In the genomic region with DNA sequence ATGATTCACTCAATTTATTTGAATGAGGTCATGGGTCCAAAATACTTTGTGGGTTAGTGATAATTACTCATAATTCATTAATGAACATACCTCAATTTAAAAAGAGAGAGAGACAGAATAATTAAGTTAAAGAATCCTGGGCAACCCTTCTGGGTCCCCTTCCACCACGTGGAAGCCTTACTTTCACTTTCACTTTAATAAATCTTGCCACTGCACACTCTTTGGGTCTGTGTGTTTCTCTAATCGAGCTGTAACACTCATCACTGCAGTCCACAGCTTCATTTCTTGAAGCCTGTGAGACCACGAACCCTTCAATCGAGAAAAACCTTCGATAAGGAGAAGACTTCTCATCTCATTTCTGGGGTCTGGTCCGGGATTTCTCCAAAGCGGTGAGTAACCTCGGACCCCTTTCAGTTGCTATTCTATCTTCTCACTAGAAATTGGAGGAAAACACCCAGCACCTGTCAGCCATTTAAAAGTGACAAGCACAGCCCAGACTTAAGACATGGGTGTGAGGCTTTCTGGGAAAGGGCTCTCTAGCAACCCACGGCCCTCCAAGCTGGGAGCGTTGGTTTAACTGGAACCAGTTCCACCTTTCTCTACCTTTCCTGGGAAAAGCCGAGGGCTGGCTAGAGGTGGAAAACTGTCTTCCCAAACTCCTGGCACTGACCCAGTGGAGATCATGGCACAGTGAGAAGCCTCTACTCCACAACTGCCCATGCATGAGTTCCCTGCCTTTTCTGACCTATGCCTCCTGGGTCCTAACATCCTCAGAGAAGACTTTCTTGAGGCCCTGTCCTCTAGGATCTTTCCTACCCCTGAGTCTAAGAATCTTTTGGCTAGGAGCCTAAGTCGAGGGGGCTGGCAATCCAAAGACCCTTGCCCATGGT, we compare ENCODE assay signal across 9 cellular contexts.
A peak's percentile ranks its signal among the peaks of the same experiment; 100 is the strongest.
DNase-seq lines count a peak whose midpoint lies in the region; ATAC-seq, FAIRE-seq and TF ChIP-seq lines count a peak whose summit lies in the region.
"Had no signal": no experiment of that assay in that cellular context is flagged by ENCODE, and none has a peak within 500 bp of the region (broad histone marks: within the 10 kb centered on the region; RNA-seq: fewer than 3 reads in every experiment).

No MANE protein-coding gene starts in this region.

- peak overlapping the region in 7 of 8 donors; percentile 19 to 68 (median 57) for H3K4me3 Mint-ChIP-seq in naive B cell

- no peaks in the 10 kb centered on the region for H3K9me1 ChIP-seq in K562 (ENCODE audit: control insufficient read depth, insufficient read depth, low read length)

- H3K9me3 Mint-ChIP-seq in naive B cell = peaks cover 0 to 11% (median 5%) of the 10 kb centered on the region in 7 donors

- no peak for TF ChIP-seq RAD21 in K562 (CRISPR knock-in tag; conservative IDR thresholded peaks at IDR 0.05 in 1 of 2, IDR thresholded peaks at IDR 0.05 in 1 of 2)

- peaks cover 0 to 14% (median 10%) of the 10 kb centered on the region in 3 donors for H3K4me1 Mint-ChIP-seq in naive B cell

- H3K79me2 ChIP-seq in K562 (ENCODE audit: control insufficient read depth, insufficient read depth, low read length) = no peaks in the 10 kb centered on the region

- H4K20me1 ChIP-seq in K562 (replicated peaks; ENCODE audit: control insufficient read depth, insufficient read depth, low read length) = no peaks in the 10 kb centered on the region

- POLR2A ChIA-PET in K562 (lab: Yijun Ruan, JAX) (no interaction called here), RWPE1 (lab: Yijun Ruan, JAX; ENCODE audit: low non-redundant PET) (no interaction called here)

- ATAC-seq in K562 (peak; percentile 55; the same call in 2 of the 3 replicates), naive B cell (ENCODE audit: low read depth in 2 of 2) (peak; percentile 42 to 61), HG02870 (IDR thresholded peaks at IDR 0.05; ENCODE audit: unreplicated experiment) (no peak)

- H3K4me2 ChIP-seq in K562 (ENCODE audit: insufficient read depth, low read length) = peak overlapping the region; percentile 67

- no peak for TF ChIP-seq CTCF in K562 (IDR thresholded peaks at IDR 0.05 in 2 of 3, conservative IDR thresholded peaks at IDR 0.05 in 1 of 3; ENCODE audit: insufficient read depth in 2 of 3, low read depth in 1 of 3, low read length in 3 of 3)
- TF ChIP-seq CTCF in RWPE1 (conservative IDR thresholded peaks at IDR 0.05; ENCODE audit: low read depth) = no peak

- peak; percentile 56 for FAIRE-seq in K562 (lab: Jason Lieb, UNC)

- no peak for TF ChIP-seq EP300 in K562 (IDR thresholded peaks at IDR 0.05; ENCODE audit: low read length)

- BruUV-seq in K562 (replicated peaks; lab: Mats Ljungman, UMichigan) = no TSS peak

- intact Hi-C loops in K562 (cut with micrococcal nuclease) = no loop called here

- no peaks in the 10 kb centered on the region; the same call in none of the 2 replicates for H3K9me3 ChIP-seq in K562 (replicated peaks; ENCODE audit: control insufficient read depth, insufficient read depth, low read depth, low read length)

- H3K27ac ChIP-seq in K562 (ENCODE audit: extremely low read depth, low read depth, low read length) (no peak overlapping the region), RWPE1 (no peak overlapping the region)

- H3K4me1 ChIP-seq in K562 (replicated peaks in 1 of 2; ENCODE audit: control insufficient read depth in 2 of 2, insufficient read depth in 2 of 2, low read length in 2 of 2) = 0 out of 5 replicates have a peak, but pooled peaks cover 0 to 2% of the 10 kb centered on the region in 2 experiments

- no peaks in the 10 kb centered on the region for H3K27me3 ChIP-seq in K562 (ENCODE audit: control insufficient read depth in 2 of 2, insufficient read depth in 2 of 2, low read length in 2 of 2)

- H3K27me3 Mint-ChIP-seq in naive B cell = no peaks in the 10 kb centered on the region

- DNase-seq in DMS53 (lab: John Stamatoyannopoulos, UW) (peak; percentile 71), KBM-7 (peak; percentile 11), K562 (ENCODE audit: extremely low read depth in 1 of 4, low spot score in 3 of 4) (peak in 1 of 4 experiments; percentile 11), naive B cell (no peak), retina (no peak), NCI-H1436 (lab: John Stamatoyannopoulos, UW) (no peak), RWPE1 (ENCODE audit: low spot score) (no peak)
- DNase-seq: mesendoderm had no signal

- H2AFZ ChIP-seq in K562 (ENCODE audit: low read depth, low read length) = peak overlapping the region; percentile 96

- H3K4me3 ChIP-seq in K562 = 0 out of 2 replicates have a peak overlapping the region, but pooled peaks have one; percentile 7

- TF ChIP-seq POLR2A in K562 (conservative IDR thresholded peaks at IDR 0.05) = no peak

- H3K27ac Mint-ChIP-seq in naive B cell = peak overlapping the region in 5 of 6 donors; percentile 36 to 72 (median 42)

- CTCF ChIA-PET in K562 (lab: Yijun Ruan, JAX; ENCODE audit: low intra/inter-chr PET ratio) (no interaction called here), RWPE1 (lab: Yijun Ruan, JAX) (no interaction called here)

- WGBS in K562 (ENCODE audit: insufficient coverage, low coverage, missing lambda C conversion rate) = 30% methylated on average over 10 of the region's 12 CpGs

- H3K36me3 ChIP-seq in K562 (ENCODE audit: control insufficient read depth, insufficient read depth, low read length) = no peaks in the 10 kb centered on the region

- peaks cover 0 to 6% of the 10 kb centered on the region in 2 donors for H3K36me3 Mint-ChIP-seq in naive B cell

- in situ Hi-C loops in KBM-7 (cut with MboI; ENCODE audit: low pct_unique_long_range_greater_than_20kb, low sequenced_read_pairs) (no loop called here), K562 (cut with MboI) (loop anchor here (25.0 kb wide), 1 partner anchor 746 kb away; a partner anchor contains a TSS)

- H3K9ac ChIP-seq in K562 (ENCODE audit: insufficient read depth in 1 of 2, low read depth in 2 of 2, low read length in 2 of 2) = peak overlapping the region in 1 of 2 experiments; percentile 33; a peak in 1 of 4 replicates

TF ChIP-seq in K562, 482 proteins besides CTCF, POLR2A, EP300 and RAD21 (continues in another document):
- TF ChIP-seq IRF2 (CRISPR knock-in tag; IDR thresholded peaks at IDR 0.05) (peak; percentile 97), L3MBTL2 (IDR thresholded peaks at IDR 0.05) (peak; percentile 56), FOXM1 (IDR thresholded peaks at IDR 0.05; ENCODE audit: low read depth) (peak; percentile 82), FOXM1 (CRISPR knock-in tag; IDR thresholded peaks at IDR 0.05; ENCODE audit: low read depth) (no peak), EP400 (IDR thresholded peaks at IDR 0.05) (0 out of 2 replicates have a peak, but pooled peaks have one; percentile 26), MYC (IDR thresholded peaks at IDR 0.05; ENCODE audit: low read depth, low read length) (peak; percentile 75), MYC (CRISPR knock-in tag; IDR thresholded peaks at IDR 0.05; ENCODE audit: borderline replicate concordance, low read depth) (no peak), NEUROD1 (IDR thresholded peaks at IDR 0.05; ENCODE audit: borderline replicate concordance, low read depth, low read length, partially characterized antibody) (no peak), MXI1 (IDR thresholded peaks at IDR 0.05; ENCODE audit: low read depth, low read length) (peak; percentile 77; the same call in 1 of the 2 replicates)
- TF ChIP-seq, protein P1, sequence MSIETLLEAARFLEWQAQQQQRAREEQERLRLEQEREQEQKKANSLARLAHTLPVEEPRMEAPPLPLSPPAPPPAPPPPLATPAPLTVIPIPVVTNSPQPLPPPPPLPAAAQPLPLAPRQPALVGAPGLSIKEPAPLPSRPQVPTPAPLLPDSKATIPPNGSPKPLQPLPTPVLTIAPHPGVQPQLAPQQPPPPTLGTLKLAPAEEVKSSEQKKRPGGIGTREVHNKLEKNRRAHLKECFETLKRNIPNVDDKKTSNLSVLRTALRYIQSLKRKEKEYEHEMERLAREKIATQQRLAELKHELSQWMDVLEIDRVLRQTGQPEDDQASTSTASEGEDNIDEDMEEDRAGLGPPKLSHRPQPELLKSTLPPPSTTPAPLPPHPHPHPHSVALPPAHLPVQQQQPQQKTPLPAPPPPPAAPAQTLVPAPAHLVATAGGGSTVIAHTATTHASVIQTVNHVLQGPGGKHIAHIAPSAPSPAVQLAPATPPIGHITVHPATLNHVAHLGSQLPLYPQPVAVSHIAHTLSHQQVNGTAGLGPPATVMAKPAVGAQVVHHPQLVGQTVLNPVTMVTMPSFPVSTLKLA (conservative IDR thresholded peaks at IDR 0.05) = peak; percentile 45 to 75; a peak in 3 of 4 replicates
- TF ChIP-seq, protein P2, sequence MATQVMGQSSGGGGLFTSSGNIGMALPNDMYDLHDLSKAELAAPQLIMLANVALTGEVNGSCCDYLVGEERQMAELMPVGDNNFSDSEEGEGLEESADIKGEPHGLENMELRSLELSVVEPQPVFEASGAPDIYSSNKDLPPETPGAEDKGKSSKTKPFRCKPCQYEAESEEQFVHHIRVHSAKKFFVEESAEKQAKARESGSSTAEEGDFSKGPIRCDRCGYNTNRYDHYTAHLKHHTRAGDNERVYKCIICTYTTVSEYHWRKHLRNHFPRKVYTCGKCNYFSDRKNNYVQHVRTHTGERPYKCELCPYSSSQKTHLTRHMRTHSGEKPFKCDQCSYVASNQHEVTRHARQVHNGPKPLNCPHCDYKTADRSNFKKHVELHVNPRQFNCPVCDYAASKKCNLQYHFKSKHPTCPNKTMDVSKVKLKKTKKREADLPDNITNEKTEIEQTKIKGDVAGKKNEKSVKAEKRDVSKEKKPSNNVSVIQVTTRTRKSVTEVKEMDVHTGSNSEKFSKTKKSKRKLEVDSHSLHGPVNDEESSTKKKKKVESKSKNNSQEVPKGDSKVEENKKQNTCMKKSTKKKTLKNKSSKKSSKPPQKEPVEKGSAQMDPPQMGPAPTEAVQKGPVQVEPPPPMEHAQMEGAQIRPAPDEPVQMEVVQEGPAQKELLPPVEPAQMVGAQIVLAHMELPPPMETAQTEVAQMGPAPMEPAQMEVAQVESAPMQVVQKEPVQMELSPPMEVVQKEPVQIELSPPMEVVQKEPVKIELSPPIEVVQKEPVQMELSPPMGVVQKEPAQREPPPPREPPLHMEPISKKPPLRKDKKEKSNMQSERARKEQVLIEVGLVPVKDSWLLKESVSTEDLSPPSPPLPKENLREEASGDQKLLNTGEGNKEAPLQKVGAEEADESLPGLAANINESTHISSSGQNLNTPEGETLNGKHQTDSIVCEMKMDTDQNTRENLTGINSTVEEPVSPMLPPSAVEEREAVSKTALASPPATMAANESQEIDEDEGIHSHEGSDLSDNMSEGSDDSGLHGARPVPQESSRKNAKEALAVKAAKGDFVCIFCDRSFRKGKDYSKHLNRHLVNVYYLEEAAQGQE (CRISPR knock-in tag; IDR thresholded peaks at IDR 0.05; ENCODE audit: low read depth) = no peak

Comparison
In these comparisons a context has a peak if more than half of its experiments do, and no peak if none do; other contexts are left out.
1. DNase-seq: peak in DMS53 (single experiment) and KBM-7 (single experiment); none in naive B cell (single experiment), retina (single experiment), NCI-H1436 (single experiment) and RWPE1 (single experiment).